ENCODE assay signal across 27 cellular contexts in genomic region chr7:74498996-74499834, GRCh38. TPM values are rescaled to one million over a fixed set of nuclear protein-coding genes. Genes with fewer than 3 reads are reported as not detected.
DNase-seq lines count a peak whose midpoint lies in the region; ATAC-seq, FAIRE-seq and TF ChIP-seq lines count a peak whose summit lies in the region.
"Had no signal": no experiment of that assay in that cellular context is flagged by ENCODE, and none has a peak within 500 bp of the region (broad histone marks: within the 10 kb centered on the region; RNA-seq: fewer than 3 reads in every experiment).

No MANE protein-coding gene starts in this region.

- no peak for TF ChIP-seq CTCF in DND-41 (IDR thresholded peaks at IDR 0.05; ENCODE audit: borderline replicate concordance, extremely low read depth, low read length, poor library complexity, severe bottlenecking)
- TF ChIP-seq CTCF in bronchial epithelial cell (IDR thresholded peaks at IDR 0.05; ENCODE audit: insufficient read depth, low read length, severe bottlenecking), result no peak
- no peak for TF ChIP-seq CTCF in omental fat pad (IDR thresholded peaks at IDR 0.05)

- peak; percentile 22; the same call in 1 of the 3 replicates for ATAC-seq in DND-41 (ENCODE audit: insufficient read depth, low read depth)
- peak; percentile 16 for ATAC-seq in omental fat pad (ENCODE audit: low FRiP score)
- ATAC-seq: activated CD8-positive, alpha-beta T cell treated with anti-CD3 and anti-CD28 coated beads for 36 hours; natural killer cell treated with Interleukin-12 subunit alpha and Interleukin-12 subunit beta and Interleukin-15 and Interleukin-18, amount 100 ng/mL, for 72 hours; stimulated activated naive CD8-positive, alpha-beta T cell treated with anti-CD3 and anti-CD28 coated beads, Interleukin-15, Interleukin-2, amounts not matched to agents 100 U/mL and 50 U/mL, for 24 hours had no signal

- POLR2A ChIA-PET in HEK293T (lab: Yijun Ruan, JAX), result no interaction called here

- H3K79me2 ChIP-seq in DND-41 (ENCODE audit: insufficient read depth, low read length), result peaks cover 8% of the 10 kb centered on the region

- no peak for TF ChIP-seq EP300 in Ishikawa (IDR thresholded peaks at IDR 0.05; ENCODE audit: borderline replicate concordance)

- no peak for TF ChIP-seq RAD21 in Ishikawa (IDR thresholded peaks at IDR 0.05; ENCODE audit: low read depth)

- CTCF ChIA-PET in HEK293T (lab: Yijun Ruan, JAX), result no interaction called here

- no peak overlapping the region for H3K27ac ChIP-seq in DND-41 (ENCODE audit: low read length)
- H3K27ac ChIP-seq: Peyer's patch, skin epidermis, tibial nerve had no signal

- H3K27me3 ChIP-seq in DND-41 (ENCODE audit: insufficient read depth, low read length, poor library complexity) (no peaks in the 10 kb centered on the region), bronchial epithelial cell (ENCODE audit: control insufficient read depth, insufficient read depth, low read length) (no peaks in the 10 kb centered on the region)
- H3K27me3 ChIP-seq: Peyer's patch, tibial nerve had no signal

- no peaks in the 10 kb centered on the region for H3K36me3 ChIP-seq in DND-41 (ENCODE audit: insufficient read depth, low read length)
- H3K36me3 ChIP-seq in bronchial epithelial cell (ENCODE audit: control insufficient read depth, insufficient read depth, low read length), result peaks cover 2% of the 10 kb centered on the region
- H3K36me3 ChIP-seq: Peyer's patch had no signal

- no peak overlapping the region for H3K4me2 ChIP-seq in DND-41 (ENCODE audit: insufficient read depth, low read length)

- H3K4me1 ChIP-seq in DND-41 (ENCODE audit: insufficient read depth, low read length), result no peaks in the 10 kb centered on the region
- H3K4me1 ChIP-seq: Peyer's patch had no signal

- DNase-seq in DND-41 (no peak), bronchial epithelial cell (ENCODE audit: low read depth) (no peak), omental fat pad (ENCODE audit: low spot score) (no peak), activated T-cell treated with anti-CD3 and anti-CD28 coated beads for 4 hours (no peak), foreskin melanocyte (no peak), cerebellar cortex (ENCODE audit: low spot score) (no peak), HEK293T (ENCODE audit: extremely low spot score) (no peak)
- DNase-seq: activated CD8-positive, alpha-beta T cell treated with anti-CD3 and anti-CD28 coated beads for 36 hours; activated naive CD4-positive, alpha-beta T cell; activated T-cell treated with anti-CD3 and anti-CD28 coated beads, Interleukin-2, amount 50 U/mL, for 1 hour; AML-193; anterior cingulate cortex; cerebellar nuclear complex; effector CD8-positive, alpha-beta T cell; HFFc6; kidney glomerular epithelial cell; NCI-H1694 treated with DMSO at 0.1 percent for 48 hours; NCI-H446 treated with DMSO at 0.1 percent for 48 hours; Peyer's patch; posterior cingulate gyrus; stimulated activated CD4-positive, alpha-beta T cell treated with anti-CD3 and anti-CD28 coated beads, Interleukin-2, amount 100 ng/mL, for 48 hours; stimulated activated naive CD8-positive, alpha-beta T cell treated with anti-CD3 and anti-CD28 coated beads, Interleukin-15, Interleukin-2, amounts not matched to agents 100 U/mL and 50 U/mL, for 24 hours had no signal

- peak; percentile 64 for FAIRE-seq in bronchial epithelial cell (lab: Jason Lieb, UNC)

- peaks cover 24% of the 10 kb centered on the region for H4K20me1 ChIP-seq in DND-41 (ENCODE audit: insufficient read depth, low read length)

- no peak overlapping the region for H3K9ac ChIP-seq in DND-41 (ENCODE audit: low read depth, low read length)

- no peaks in the 10 kb centered on the region for H3K9me3 ChIP-seq in DND-41 (ENCODE audit: insufficient read depth, low read length, severe bottlenecking)
- H3K9me3 ChIP-seq: Peyer's patch, tibial nerve had no signal

- H3K4me3 ChIP-seq in DND-41 (ENCODE audit: low read depth in 1 of 2, low read length in 2 of 2) (no peak overlapping the region), bronchial epithelial cell (ENCODE audit: low read depth, low read length) (no peak overlapping the region)
- H3K4me3 ChIP-seq: Peyer's patch, SK-N-MC, skin epidermis, tibial nerve had no signal

- H2AFZ ChIP-seq in DND-41 (ENCODE audit: low read depth, low read length), result no peak overlapping the region

TF ChIP-seq in Ishikawa, 13 proteins besides CTCF, POLR2A, EP300 and RAD21:
- TF ChIP-seq MAX (IDR thresholded peaks at IDR 0.05) (peak; percentile 31; the same call in 1 of the 2 replicates), NFIC (IDR thresholded peaks at IDR 0.05) (peak; percentile 53), YY1 (IDR thresholded peaks at IDR 0.05; ENCODE audit: low read depth) (no peak)

TF ChIP-seq in HEK293T, 16 proteins besides CTCF, POLR2A, EP300 and RAD21:
- TF ChIP-seq LEF1 (IDR thresholded peaks at IDR 0.05; ENCODE audit: borderline replicate concordance) (no peak), FOXK2 (IDR thresholded peaks at IDR 0.05) (no peak), SUZ12 (IDR thresholded peaks at IDR 0.05) (no peak), FOXA1 (IDR thresholded peaks at IDR 0.05) (no peak), HDGF (IDR thresholded peaks at IDR 0.05; ENCODE audit: borderline replicate concordance) (no peak), CTBP1 (IDR thresholded peaks at IDR 0.05; ENCODE audit: borderline replicate concordance) (no peak), ARNT (IDR thresholded peaks at IDR 0.05) (no peak)

RNA-seq across cellular contexts. Expression of gene GTF2IRD1, which starts 45.5 kb away (rescaled TPM):
- total RNA-seq in bronchial epithelial cell (18.2 and 23.7 TPM in 2 replicates), omental fat pad (10 to 100 TPM in 2 of 4 donors, 1 to 10 TPM in 2; 3.9 to 18.1 (median 11.0) TPM)
- total RNA-seq: natural killer cell treated with Interleukin-12 subunit alpha and Interleukin-12 subunit beta and Interleukin-15 and Interleukin-18, amount 100 ng/mL, for 72 hours had no signal
